ENCODE assay signal across 8 cellular contexts in the genomic region with DNA sequence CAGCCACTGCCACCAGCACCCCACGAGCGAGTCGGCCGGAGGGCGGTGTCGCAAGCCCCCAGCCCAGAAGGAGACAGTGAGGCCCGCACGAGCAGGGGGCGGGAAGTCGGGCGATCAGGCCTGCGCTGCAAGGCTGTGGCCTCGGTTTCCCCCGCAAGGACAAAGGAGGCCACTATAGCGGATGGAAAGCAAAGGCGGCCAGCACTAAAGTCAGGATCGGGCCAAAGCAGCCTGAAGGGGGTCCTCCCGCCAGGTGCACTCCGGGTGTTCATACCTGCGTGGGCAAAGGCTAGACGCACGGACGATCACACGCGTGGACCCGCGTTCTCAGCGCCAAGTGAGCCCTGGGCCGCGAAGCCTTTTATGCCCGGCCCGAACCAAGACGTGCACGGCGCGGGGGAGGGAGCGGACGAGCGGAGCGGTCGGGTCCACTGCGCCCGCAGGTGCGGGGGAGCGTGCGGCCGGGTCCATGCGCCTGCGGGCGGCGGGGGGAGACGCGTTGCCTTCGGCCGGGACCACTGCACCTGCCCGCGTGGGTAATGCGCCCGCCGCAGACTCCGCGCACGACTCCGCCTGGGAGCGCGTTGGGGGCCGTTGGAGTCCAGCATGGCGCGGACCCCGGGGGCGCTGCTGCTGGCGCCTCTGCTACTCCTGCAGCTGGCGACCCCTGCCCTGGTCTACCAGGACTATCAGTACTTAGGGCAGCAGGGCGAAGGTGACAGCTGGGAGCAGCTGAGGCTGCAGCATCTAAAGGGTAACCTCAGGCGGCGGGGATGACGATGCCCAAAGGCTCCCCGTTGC. TPM values are rescaled to one million over a fixed set of nuclear protein-coding genes. Genes with fewer than 3 reads are reported as not detected.
DNase-seq lines count a peak whose midpoint lies in the region; ATAC-seq and TF ChIP-seq lines count a peak whose summit lies in the region.

Gene PRDX2 (minus strand): TSS at position 335 of the 801 bp plus-strand sequence. CDS start 539 bp downstream, outside the sequence.
Gene THSD8 (plus strand): TSS at position 604 of the 801 bp plus-strand sequence. CDS start 3 bp downstream, at position 607.

- H3K9me3 Mint-ChIP-seq in activated naive CD4-positive, alpha-beta T cell treated with anti-CD3 and anti-CD28 coated beads, Interleukin-2, amount 10 ng/mL, durations not matched to agents 7 days and 5 days, result no peaks in the 10 kb centered on the region
- H3K9me3 Mint-ChIP-seq in neural crest cell (no peaks in the 10 kb centered on the region), type B pancreatic cell (no peaks in the 10 kb centered on the region)

- H3K4me3 Mint-ChIP-seq in activated naive CD4-positive, alpha-beta T cell treated with anti-CD3 and anti-CD28 coated beads, Interleukin-2, amount 10 ng/mL, durations not matched to agents 7 days and 5 days, result peak within 1 kb of the TSS; percentile 83
- peak within 1 kb of the TSS; percentile 94 for H3K4me3 Mint-ChIP-seq in neural crest cell
- peak within 1 kb of the TSS; percentile 93 for H3K4me3 Mint-ChIP-seq in type B pancreatic cell

- H3K4me1 ChIP-seq in KMS-11 (ENCODE audit: low read depth, poor library complexity, severe bottlenecking), result no peaks in the 10 kb centered on the region

- CTCF ChIA-PET in activated naive CD4-positive, alpha-beta T cell treated with anti-CD3 and anti-CD28 coated beads, Interleukin-2, amount 10 ng/mL, durations not matched to agents 7 days and 5 days (lab: Charles Lee), result interaction anchor here (1.2 to 14.0 kb wide), 6 partner anchors 15 to 164 kb away, joined by 3 to 706 read pairs (median 4); partner anchors contain the start of genes HOOK2 and RTBDN

- ATAC-seq in HG03196 (IDR thresholded peaks at IDR 0.05; ENCODE audit: unreplicated experiment), result no peak

- peaks cover 11% of the 10 kb centered on the region for H3K36me3 Mint-ChIP-seq in activated naive CD4-positive, alpha-beta T cell treated with anti-CD3 and anti-CD28 coated beads, Interleukin-2, amount 10 ng/mL, durations not matched to agents 7 days and 5 days
- H3K36me3 Mint-ChIP-seq in neural crest cell (ENCODE audit: low read depth) (peaks cover 3% of the 10 kb centered on the region), type B pancreatic cell (peaks cover 1% of the 10 kb centered on the region)

- H3K36me3 ChIP-seq in KMS-11 (ENCODE audit: insufficient read depth), result no peaks in the 10 kb centered on the region

- peaks cover 13% of the 10 kb centered on the region for H3K27me3 ChIP-seq in KMS-11 (ENCODE audit: insufficient read depth, low read depth)

- no peaks in the 10 kb centered on the region for H3K79me2 ChIP-seq in KMS-11 (ENCODE audit: insufficient read depth, low read depth)

- no peak within 1 kb of the TSS for H3K27ac ChIP-seq in KMS-11

- no peak within 1 kb of the TSS for H3K4me3 ChIP-seq in KMS-11 (IDR thresholded peaks at IDR 0.05; ENCODE audit: insufficient read depth, low read depth, low read length)

- H3K27ac Mint-ChIP-seq in activated naive CD4-positive, alpha-beta T cell treated with anti-CD3 and anti-CD28 coated beads, Interleukin-2, amount 10 ng/mL, durations not matched to agents 7 days and 5 days, result peak within 1 kb of the TSS; percentile 73
- H3K27ac Mint-ChIP-seq in neural crest cell (ENCODE audit: unreplicated experiment), result peak within 1 kb of the TSS; percentile 81
- peak within 1 kb of the TSS; percentile 81 for H3K27ac Mint-ChIP-seq in type B pancreatic cell

- H3K4me1 Mint-ChIP-seq in activated naive CD4-positive, alpha-beta T cell treated with anti-CD3 and anti-CD28 coated beads, Interleukin-2, amount 10 ng/mL, durations not matched to agents 7 days and 5 days, result peaks cover 39% of the 10 kb centered on the region
- H3K4me1 Mint-ChIP-seq in neural crest cell (peaks cover 25% of the 10 kb centered on the region), type B pancreatic cell (ENCODE audit: unreplicated experiment) (peaks cover 22% of the 10 kb centered on the region)

- peak within 1 kb of the TSS; percentile 85 for H2AFZ ChIP-seq in KMS-11 (ENCODE audit: low read depth)

- no peaks in the 10 kb centered on the region for H4K20me1 ChIP-seq in KMS-11 (ENCODE audit: insufficient read depth)

- TF ChIP-seq CTCF in KMS-11 (conservative IDR thresholded peaks at IDR 0.05; ENCODE audit: low read depth, low read length) (no peak), neural crest cell (conservative IDR thresholded peaks at IDR 0.05) (no peak), type B pancreatic cell (conservative IDR thresholded peaks at IDR 0.05) (peak; percentile 10)

- H3K27me3 Mint-ChIP-seq in activated naive CD4-positive, alpha-beta T cell treated with anti-CD3 and anti-CD28 coated beads, Interleukin-2, amount 10 ng/mL, durations not matched to agents 7 days and 5 days, result peaks cover 4% of the 10 kb centered on the region
- H3K27me3 Mint-ChIP-seq in neural crest cell (ENCODE audit: low read depth) (no peaks in the 10 kb centered on the region), type B pancreatic cell (peaks cover 3% of the 10 kb centered on the region)

- peak within 1 kb of the TSS; percentile 69 for H3K4me2 ChIP-seq in KMS-11

- DNase-seq in EL (peak; percentile 69), germinal center (ENCODE audit: low spot score) (peak; percentile 77), neural crest cell (ENCODE audit: low read depth, low spot score) (peak; percentile 77), type B pancreatic cell (ENCODE audit: extremely low spot score, unreplicated experiment) (peak; percentile 89)
- peak; percentile 87 for DNase-seq in activated naive CD4-positive, alpha-beta T cell treated with anti-CD3 and anti-CD28 coated beads, Interleukin-2, amount 10 ng/mL, durations not matched to agents 7 days and 5 days

- peak; percentile 97 for TF ChIP-seq POLR2A in Raji (IDR thresholded peaks at IDR 0.05; ENCODE audit: insufficient read depth, low read depth, low read length)

- peak within 1 kb of the TSS; percentile 52; the same call in 1 of the 2 replicates for H3K9ac ChIP-seq in KMS-11

RNA-seq across cellular contexts. Expression of gene PRDX2, which starts in this region (rescaled TPM):
- total RNA-seq in neural crest cell (651 and 672 TPM in 2 replicates), type B pancreatic cell (ENCODE audit: low replicate concordance) (416 and 497 TPM in 2 replicates)

RNA-seq across cellular contexts. Expression of gene THSD8, which starts in this region (rescaled TPM):
- total RNA-seq in neural crest cell, result 34.7 and 49.1 TPM in 2 replicates
- 10.1 and 19.4 TPM in 2 replicates for total RNA-seq in type B pancreatic cell (ENCODE audit: low replicate concordance)
